ENCODE assay signal across 14 cellular contexts in the genomic region with DNA sequence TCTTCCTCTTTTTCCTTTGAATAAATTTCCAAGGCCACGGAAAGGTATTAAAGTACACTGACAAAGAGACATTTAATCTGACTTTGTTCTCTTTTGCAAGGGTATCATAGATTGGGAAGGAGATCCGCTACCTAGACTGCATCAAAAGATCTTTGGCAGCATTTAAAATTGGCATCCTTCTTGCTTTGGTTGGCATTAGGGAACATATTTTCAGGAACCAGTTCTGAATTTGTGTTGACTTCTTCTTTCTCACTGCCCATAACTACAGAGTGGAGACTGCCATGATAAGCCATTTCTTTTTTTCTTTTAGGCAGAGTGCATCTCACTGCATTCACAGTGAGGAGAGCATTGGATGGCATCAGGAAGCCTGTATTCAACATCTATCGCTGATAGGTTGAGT.
DNase-seq lines count a peak whose midpoint lies in the region; TF ChIP-seq lines count a peak whose summit lies in the region.
"Had no signal": no experiment of that assay in that cellular context is flagged by ENCODE, and none has a peak within 500 bp of the region (broad histone marks: within the 10 kb centered on the region; RNA-seq: fewer than 3 reads in every experiment).

No MANE protein-coding gene starts in this region.

- H3K9me3 Mint-ChIP-seq in CD8-positive, alpha-beta memory T cell = no peaks in the 10 kb centered on the region

- CTCF ChIA-PET in CD8-positive, alpha-beta memory T cell (lab: Charles Lee) = interaction anchor here (1.3 to 2.0 kb wide), 3 partner anchors 10 to 43 kb away, joined by 3 to 7 read pairs (median 3); no protein-coding TSS in a partner anchor
- CTCF ChIA-PET in A673 (lab: Charles Lee) = no interaction called here

- BruUV-seq in A673 (replicated peaks; lab: Mats Ljungman, UMichigan) = no TSS peak

- H2AFZ ChIP-seq in osteoblast (ENCODE audit: low read length) = peak overlapping the region; percentile 23

- peaks cover 89% of the 10 kb centered on the region for H3K79me2 ChIP-seq in osteoblast (ENCODE audit: insufficient read depth, low read length)

- H3K4me3 ChIP-seq in CD8-positive, alpha-beta memory T cell (ENCODE audit: low read length) = no peak overlapping the region
- peak overlapping the region; percentile 17 for H3K4me3 ChIP-seq in osteoblast (ENCODE audit: insufficient read depth, low read length)
- H3K4me3 ChIP-seq in A673 (ENCODE audit: low read depth, low read length, poor library complexity, severe bottlenecking) = no peak overlapping the region
- H3K4me3 ChIP-seq: esophagus squamous epithelium, HAP-1, SJCRH30 had no signal

- TF ChIP-seq CTCF in osteoblast (IDR thresholded peaks at IDR 0.05; ENCODE audit: extremely low read depth, low read depth, low read length) = no peak
- no peak for TF ChIP-seq CTCF in A673 (conservative IDR thresholded peaks at IDR 0.05; ENCODE audit: low read depth, low read length)

- H3K9me3 ChIP-seq in CD8-positive, alpha-beta memory T cell (ENCODE audit: low read length) = no peaks in the 10 kb centered on the region
- no peaks in the 10 kb centered on the region for H3K9me3 ChIP-seq in osteoblast (ENCODE audit: low read depth, low read length)
- no peaks in the 10 kb centered on the region for H3K9me3 ChIP-seq in A673 (ENCODE audit: low read depth, low read length, poor library complexity, severe bottlenecking)
- H3K9me3 ChIP-seq: esophagus squamous epithelium, HAP-1, SJCRH30 had no signal

- no peak for DNase-seq in CD8-positive, alpha-beta memory T cell
- DNase-seq in NCI-H446 (lab: John Stamatoyannopoulos, UW) (peak; percentile 28 to 48), dedifferentiated amniotic fluid mesenchymal stem cell (ENCODE audit: extremely low spot score) (peak; percentile 19), osteoblast (ENCODE audit: insufficient read length, low spot score, missing footprints) (peak; percentile 32), A673 (ENCODE audit: low spot score) (no peak), NCI-H1436 (lab: John Stamatoyannopoulos, UW) (no peak), GF-D8 (lab: John Stamatoyannopoulos, UW) (no peak)
- DNase-seq: activated CD4-positive, alpha-beta T cell treated with anti-CD3 and anti-CD28 coated beads for 1 hour; activated effector memory CD4-positive, alpha-beta T cell treated with Interleukin-2 at 50 U/mL for 16 hours; cerebellar nuclear complex; esophagus squamous epithelium; NCI-H69; SJCRH30 had no signal

- POLR2A ChIA-PET in CD8-positive, alpha-beta memory T cell (lab: Charles Lee) = no interaction called here
- POLR2A ChIA-PET in A673 (lab: Charles Lee; ENCODE audit: low non-redundant PET) = no interaction called here

- H4K20me1 ChIP-seq in osteoblast (ENCODE audit: insufficient read depth, low read length) = no peaks in the 10 kb centered on the region

- H3K27me3 ChIP-seq in CD8-positive, alpha-beta memory T cell (ENCODE audit: insufficient read depth, low read length, poor library complexity, severe bottlenecking) = no peaks in the 10 kb centered on the region
- H3K27me3 ChIP-seq in osteoblast (ENCODE audit: insufficient read depth, low read length) (no peaks in the 10 kb centered on the region), A673 (replicated peaks; ENCODE audit: insufficient read depth, low read depth, low read length, poor library complexity) (no peaks in the 10 kb centered on the region)
- H3K27me3 ChIP-seq: esophagus squamous epithelium, SJCRH30 had no signal

- peak overlapping the region in 5 of 8 donors; percentile 14 to 82 (median 61) for H3K27ac Mint-ChIP-seq in CD8-positive, alpha-beta memory T cell

- H3K27ac ChIP-seq in CD8-positive, alpha-beta memory T cell (ENCODE audit: low read depth, low read length) = no peak overlapping the region
- H3K27ac ChIP-seq in osteoblast (ENCODE audit: low read depth, low read length) = peak overlapping the region; percentile 38
- H3K27ac ChIP-seq in A673 (ENCODE audit: low read depth, low read length, poor library complexity, severe bottlenecking) = no peak overlapping the region
- H3K27ac ChIP-seq: SJCRH30 had no signal

- H3K36me3 Mint-ChIP-seq in CD8-positive, alpha-beta memory T cell = peaks cover 4 to 23% (median 9%) of the 10 kb centered on the region in 3 donors

- H3K27me3 Mint-ChIP-seq in CD8-positive, alpha-beta memory T cell = no peaks in the 10 kb centered on the region

- intact Hi-C loops in A673 (cut with micrococcal nuclease; ENCODE audit: unreplicated experiment) = no loop called here

- H3K4me2 ChIP-seq in osteoblast (ENCODE audit: insufficient read depth, low read length) = peak overlapping the region; percentile 69

- H3K36me3 ChIP-seq in CD8-positive, alpha-beta memory T cell (ENCODE audit: insufficient read depth, low read length) = no peaks in the 10 kb centered on the region
- no peaks in the 10 kb centered on the region for H3K36me3 ChIP-seq in osteoblast (ENCODE audit: insufficient read depth, low read length)
- H3K36me3 ChIP-seq in A673 (ENCODE audit: insufficient read depth, low read length, poor library complexity, severe bottlenecking) = no peaks in the 10 kb centered on the region
- H3K36me3 ChIP-seq: esophagus squamous epithelium, HAP-1, SJCRH30 had no signal

- peaks cover 70 to 88% (median 88%) of the 10 kb centered on the region in 3 donors for H3K4me1 Mint-ChIP-seq in CD8-positive, alpha-beta memory T cell

- H3K4me3 Mint-ChIP-seq in CD8-positive, alpha-beta memory T cell = peak overlapping the region in 1 of 7 donors; percentile 59

- peaks cover 34% of the 10 kb centered on the region for H3K4me1 ChIP-seq in CD8-positive, alpha-beta memory T cell (ENCODE audit: insufficient read depth, low read length)
- H3K4me1 ChIP-seq in osteoblast (ENCODE audit: insufficient read depth, low read length) (peaks cover 18% of the 10 kb centered on the region), A673 (ENCODE audit: insufficient read depth, low read length, poor library complexity, severe bottlenecking) (peaks cover 14% of the 10 kb centered on the region)
- H3K4me1 ChIP-seq: SJCRH30 had no signal

Comparison
In these comparisons a context has a peak if more than half of its experiments do, and no peak if none do; other contexts are left out.
1. DNase-seq: peak in NCI-H446 (2 of 2), dedifferentiated amniotic fluid mesenchymal stem cell (single experiment) and osteoblast (single experiment); none in CD8-positive, alpha-beta memory T cell (0 of 5), A673 (single experiment), NCI-H1436 (single experiment) and GF-D8 (single experiment).